Comparison of ENCODE assay signal across 24 cellular contexts in genomic region chr7:157176771-157177170, GRCh38.
"Had no signal": no experiment of that assay in that cellular context is flagged by ENCODE, and none has a peak within 500 bp of the region (broad histone marks: within the 10 kb centered on the region; RNA-seq: fewer than 3 reads in every experiment).

No MANE protein-coding gene starts in this region.

- DNase-seq: cortex of kidney; effector memory CD8-positive, alpha-beta T cell; esophagus squamous epithelium; foreskin melanocyte; glutamatergic neuron; heart right ventricle; hippocampal formation; immature natural killer cell; left ventricle myocardium superior; lower lobe of right lung; naive thymus-derived CD8-positive, alpha-beta T cell; nephron progenitor cell; occipital lobe; pancreas; stimulated activated CD4-positive, alpha-beta T cell treated with anti-CD3 and anti-CD28 coated beads, Interleukin-12 subunit alpha, Interleukin-12 subunit beta, amount 100 ng/mL, for 4 hours; stimulated activated CD4-positive, alpha-beta T cell treated with anti-CD3 and anti-CD28 coated beads, Interleukin-1b, Interleukin-23, amount 100 ng/mL, for 48 hours; stimulated activated CD4-positive, alpha-beta T cell treated with anti-CD3 and anti-CD28 coated beads, Interleukin-4, amount 100 ng/mL, for 1 hour; stimulated activated CD8-positive, alpha-beta memory T cell treated with anti-CD3 and anti-CD28 coated beads, Interleukin-4, amount 100 ng/mL, for 48 hours; stimulated activated naive CD4-positive, alpha-beta T cell; stimulated activated naive CD8-positive, alpha-beta T cell treated with anti-CD3 and anti-CD28 coated beads, Interleukin-15, amount 100 ng/mL, for 72 hours had no signal

- H3K9me3 ChIP-seq: esophagus squamous epithelium, heart right ventricle, lower lobe of right lung, pancreas, suprapubic skin had no signal

- H3K9me3 Mint-ChIP-seq: effector memory CD8-positive, alpha-beta T cell; immature natural killer cell; naive thymus-derived CD8-positive, alpha-beta T cell; nephron progenitor cell; stimulated activated naive CD8-positive, alpha-beta T cell treated with anti-CD3 and anti-CD28 coated beads, Interleukin-15, amount 100 ng/mL, for 72 hours; type B pancreatic cell had no signal

- H3K27me3 Mint-ChIP-seq: effector memory CD8-positive, alpha-beta T cell; naive thymus-derived CD8-positive, alpha-beta T cell; stimulated activated naive CD8-positive, alpha-beta T cell treated with anti-CD3 and anti-CD28 coated beads, Interleukin-15, amount 100 ng/mL, for 72 hours; type B pancreatic cell had no signal

- H3K4me3 Mint-ChIP-seq: effector memory CD8-positive, alpha-beta T cell; immature natural killer cell; naive thymus-derived CD8-positive, alpha-beta T cell; nephron progenitor cell; stimulated activated naive CD8-positive, alpha-beta T cell treated with anti-CD3 and anti-CD28 coated beads, Interleukin-15, amount 100 ng/mL, for 72 hours; type B pancreatic cell had no signal

- H3K27ac Mint-ChIP-seq: immature natural killer cell; naive thymus-derived CD8-positive, alpha-beta T cell; stimulated activated naive CD8-positive, alpha-beta T cell treated with anti-CD3 and anti-CD28 coated beads, Interleukin-15, amount 100 ng/mL, for 72 hours; type B pancreatic cell had no signal

- H3K27ac ChIP-seq: esophagus squamous epithelium, heart right ventricle, lower lobe of right lung, pancreas, suprapubic skin had no signal

- ATAC-seq: effector memory CD8-positive, alpha-beta T cell; heart right ventricle; left ventricle myocardium superior; lower lobe of right lung; naive thymus-derived CD8-positive, alpha-beta T cell; pancreas; sciatic nerve; stimulated activated naive CD8-positive, alpha-beta T cell treated with anti-CD3 and anti-CD28 coated beads, Interleukin-15, amount 100 ng/mL, for 72 hours had no signal

- H3K4me1 Mint-ChIP-seq: immature natural killer cell; nephron progenitor cell; stimulated activated naive CD8-positive, alpha-beta T cell treated with anti-CD3 and anti-CD28 coated beads, Interleukin-15, amount 100 ng/mL, for 72 hours had no signal

- H3K4me1 ChIP-seq: esophagus squamous epithelium, heart right ventricle, lower lobe of right lung, pancreas, suprapubic skin had no signal

- H3K4me3 ChIP-seq: esophagus squamous epithelium, heart right ventricle, lower lobe of right lung, pancreas, smooth muscle cell, suprapubic skin had no signal

- H3K27me3 ChIP-seq: esophagus squamous epithelium, heart right ventricle, pancreas, suprapubic skin had no signal
